ENCODE assay signal across 2 cellular contexts in genomic region chr12:49792976-49793580, GRCh38.
TF ChIP-seq lines count a peak whose summit lies in the region.

No MANE protein-coding gene starts in this region.

TF ChIP-seq in HepG2, 621 proteins besides CTCF, POLR2A, EP300 and RAD21:
- TF ChIP-seq BHLHE40 (IDR thresholded peaks at IDR 0.05; ENCODE audit: low read length), result no peak
- no peak for TF ChIP-seq ZNF292 (CRISPR knock-in tag; IDR thresholded peaks at IDR 0.05; ENCODE audit: borderline replicate concordance, low read depth)
- TF ChIP-seq, protein P1, sequence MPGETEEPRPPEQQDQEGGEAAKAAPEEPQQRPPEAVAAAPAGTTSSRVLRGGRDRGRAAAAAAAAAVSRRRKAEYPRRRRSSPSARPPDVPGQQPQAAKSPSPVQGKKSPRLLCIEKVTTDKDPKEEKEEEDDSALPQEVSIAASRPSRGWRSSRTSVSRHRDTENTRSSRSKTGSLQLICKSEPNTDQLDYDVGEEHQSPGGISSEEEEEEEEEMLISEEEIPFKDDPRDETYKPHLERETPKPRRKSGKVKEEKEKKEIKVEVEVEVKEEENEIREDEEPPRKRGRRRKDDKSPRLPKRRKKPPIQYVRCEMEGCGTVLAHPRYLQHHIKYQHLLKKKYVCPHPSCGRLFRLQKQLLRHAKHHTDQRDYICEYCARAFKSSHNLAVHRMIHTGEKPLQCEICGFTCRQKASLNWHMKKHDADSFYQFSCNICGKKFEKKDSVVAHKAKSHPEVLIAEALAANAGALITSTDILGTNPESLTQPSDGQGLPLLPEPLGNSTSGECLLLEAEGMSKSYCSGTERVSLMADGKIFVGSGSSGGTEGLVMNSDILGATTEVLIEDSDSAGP (CRISPR knock-in tag; IDR thresholded peaks at IDR 0.05; ENCODE audit: borderline replicate concordance), result no peak
- 0 out of 2 replicates have a peak, but pooled peaks have one; percentile 28 for TF ChIP-seq HNRNPL (IDR thresholded peaks at IDR 0.05; ENCODE audit: low read depth, low read length)
- TF ChIP-seq FOXC1 (CRISPR knock-in tag; IDR thresholded peaks at IDR 0.05; ENCODE audit: borderline replicate concordance), result no peak

TF ChIP-seq in HEK293, 187 proteins besides CTCF, POLR2A, EP300 and RAD21:
- TF ChIP-seq ZNF426 (tag by site-specific recombination; IDR thresholded peaks at IDR 0.05), result no peak
- TF ChIP-seq, protein P2, sequence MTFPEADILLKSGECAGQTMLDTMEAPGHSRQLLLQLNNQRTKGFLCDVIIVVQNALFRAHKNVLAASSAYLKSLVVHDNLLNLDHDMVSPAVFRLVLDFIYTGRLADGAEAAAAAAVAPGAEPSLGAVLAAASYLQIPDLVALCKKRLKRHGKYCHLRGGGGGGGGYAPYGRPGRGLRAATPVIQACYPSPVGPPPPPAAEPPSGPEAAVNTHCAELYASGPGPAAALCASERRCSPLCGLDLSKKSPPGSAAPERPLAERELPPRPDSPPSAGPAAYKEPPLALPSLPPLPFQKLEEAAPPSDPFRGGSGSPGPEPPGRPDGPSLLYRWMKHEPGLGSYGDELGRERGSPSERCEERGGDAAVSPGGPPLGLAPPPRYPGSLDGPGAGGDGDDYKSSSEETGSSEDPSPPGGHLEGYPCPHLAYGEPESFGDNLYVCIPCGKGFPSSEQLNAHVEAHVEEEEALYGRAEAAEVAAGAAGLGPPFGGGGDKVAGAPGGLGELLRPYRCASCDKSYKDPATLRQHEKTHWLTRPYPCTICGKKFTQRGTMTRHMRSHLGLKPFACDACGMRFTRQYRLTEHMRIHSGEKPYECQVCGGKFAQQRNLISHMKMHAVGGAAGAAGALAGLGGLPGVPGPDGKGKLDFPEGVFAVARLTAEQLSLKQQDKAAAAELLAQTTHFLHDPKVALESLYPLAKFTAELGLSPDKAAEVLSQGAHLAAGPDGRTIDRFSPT (tag by site-specific recombination; IDR thresholded peaks at IDR 0.05), result peak; percentile 96
